In the genomic region with DNA sequence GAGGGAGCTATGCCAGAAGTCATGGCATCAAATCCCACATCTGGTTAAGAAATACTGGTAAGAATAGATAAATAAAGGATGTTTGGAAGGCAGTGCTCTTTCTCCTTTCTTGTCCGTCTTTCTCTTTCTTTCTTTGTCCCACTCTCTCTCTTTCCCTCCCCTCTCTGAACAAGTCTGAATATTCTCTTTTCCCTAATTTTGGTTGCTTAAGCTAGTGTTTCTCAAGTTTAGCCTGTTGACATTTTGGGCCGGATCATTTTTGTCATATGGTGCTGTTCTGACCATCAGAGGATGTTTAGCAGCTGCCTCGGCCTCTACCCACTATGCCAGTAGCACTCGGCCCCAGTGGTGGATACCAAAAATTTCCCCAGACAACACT, we compare ENCODE assay signal across 21 cellular contexts.
DNase-seq lines count a peak whose midpoint lies in the region; ATAC-seq, FAIRE-seq and TF ChIP-seq lines count a peak whose summit lies in the region.
"Had no signal": no experiment of that assay in that cellular context is flagged by ENCODE, and none has a peak within 500 bp of the region (broad histone marks: within the 10 kb centered on the region; RNA-seq: fewer than 3 reads in every experiment).

No MANE protein-coding gene starts in this region.

- H3K27me3 ChIP-seq in right atrium auricular region (no peaks in the 10 kb centered on the region), right cardiac atrium (ENCODE audit: control insufficient read depth, insufficient read depth) (no peaks in the 10 kb centered on the region), psoas muscle (ENCODE audit: insufficient read depth in 3 of 3, low read length in 2 of 3) (no peaks in the 10 kb centered on the region)
- H3K27me3 ChIP-seq: ovary had no signal

- H3K9me3 Mint-ChIP-seq in type B pancreatic cell, result peaks cover 9% of the 10 kb centered on the region
- H3K9me3 Mint-ChIP-seq: activated naive CD4-positive, alpha-beta T cell treated with anti-CD3 and anti-CD28 coated beads, Interleukin-2, amount 50 U/mL, for 72 hours; natural killer cell had no signal

- no peak for FAIRE-seq in GM12892 (lab: Jason Lieb, UNC)
- FAIRE-seq: astrocyte, endothelial cell of umbilical vein, H54 had no signal

- H3K4me3 ChIP-seq in right atrium auricular region (no peak overlapping the region), right cardiac atrium (ENCODE audit: low read length) (no peak overlapping the region), psoas muscle (no peak overlapping the region)
- H3K4me3 ChIP-seq: ovary had no signal

- H3K9me3 ChIP-seq in right atrium auricular region (no peaks in the 10 kb centered on the region), right cardiac atrium (ENCODE audit: control insufficient read depth, low read length) (no peaks in the 10 kb centered on the region), psoas muscle (no peaks in the 10 kb centered on the region), T-helper 17 cell (ENCODE audit: control insufficient read depth, low read length, poor library complexity, severe bottlenecking) (no peaks in the 10 kb centered on the region)
- H3K9me3 ChIP-seq: ovary had no signal

- no peak for TF ChIP-seq POLR2A in GM12892 (IDR thresholded peaks at IDR 0.05; ENCODE audit: low read depth, low read length)

- H3K27ac Mint-ChIP-seq in type B pancreatic cell (peak overlapping the region; percentile 62), T-helper 17 cell (no peak overlapping the region)
- H3K27ac Mint-ChIP-seq: B cell, memory B cell, natural killer cell had no signal

- intact Hi-C loops in Right ventricle myocardium superior (cut with DNase I), result no loop called here
- intact Hi-C loops in right cardiac atrium (cut with DNase I), result no loop called here
- intact Hi-C loops in psoas muscle (cut with DNase I), result loop anchor here in 1 of 2 donors (2.0 to 5.0 kb wide), 2 partner anchors 32 to 47 kb away; no protein-coding TSS in a partner anchor

- no peak for TF ChIP-seq CTCF in right atrium auricular region (IDR thresholded peaks at IDR 0.05)
- no peak for TF ChIP-seq CTCF in psoas muscle (IDR thresholded peaks at IDR 0.05)
- no peak for TF ChIP-seq CTCF in type B pancreatic cell (conservative IDR thresholded peaks at IDR 0.05)

- peak; percentile 25 for ATAC-seq in Right ventricle myocardium superior (ENCODE audit: poor library complexity)
- ATAC-seq in right cardiac atrium, result peak in 1 of 2 donors; percentile 17
- ATAC-seq in psoas muscle, result peak in 2 of 4 donors; percentile 6 to 19
- no peak for ATAC-seq in T-helper 17 cell
- ATAC-seq in HG03460 (IDR thresholded peaks at IDR 0.05; ENCODE audit: unreplicated experiment), result no peak
- ATAC-seq: activated naive CD4-positive, alpha-beta T cell treated with anti-CD3 and anti-CD28 coated beads, Interleukin-2, amount 50 U/mL, for 72 hours; natural killer cell had no signal

- H3K4me3 Mint-ChIP-seq in type B pancreatic cell (no peak overlapping the region), T-helper 17 cell (no peak overlapping the region)
- H3K4me3 Mint-ChIP-seq: B cell, memory B cell, natural killer cell had no signal

- H3K36me3 ChIP-seq in right atrium auricular region (no peaks in the 10 kb centered on the region), psoas muscle (ENCODE audit: insufficient read depth in 1 of 2, low read depth in 1 of 2) (no peaks in the 10 kb centered on the region)
- H3K36me3 ChIP-seq: ovary, WERI-Rb-1 had no signal

- DNase-seq in Right ventricle myocardium superior, result no peak
- DNase-seq in right atrium auricular region (ENCODE audit: low spot score), result no peak
- DNase-seq in right cardiac atrium, result peak in 1 of 3 donors; percentile 48
- DNase-seq in psoas muscle, result no peak
- DNase-seq in type B pancreatic cell (ENCODE audit: extremely low spot score, unreplicated experiment), result no peak
- DNase-seq in T-helper 17 cell, result no peak
- DNase-seq in GM12892 (ENCODE audit: insufficient read length), result no peak
- DNase-seq: activated CD4-positive, alpha-beta T cell treated with anti-CD3 and anti-CD28 coated beads, Interleukin-2, amount 50 U/mL, for 4 hours; central memory CD4-positive, alpha-beta T cell; Kasumi-1; natural killer cell; T-helper 9 cell; WERI-Rb-1 had no signal

- H3K36me3 Mint-ChIP-seq in type B pancreatic cell (peaks cover 3% of the 10 kb centered on the region), T-helper 17 cell (ENCODE audit: low read depth) (peaks cover 6% of the 10 kb centered on the region)
- H3K36me3 Mint-ChIP-seq: activated naive CD4-positive, alpha-beta T cell treated with anti-CD3 and anti-CD28 coated beads, Interleukin-2, amount 50 U/mL, for 72 hours; memory B cell; natural killer cell had no signal

- H3K27ac ChIP-seq in right atrium auricular region, result peak overlapping the region in 1 of 2 donors; percentile 37
- H3K27ac ChIP-seq in right cardiac atrium (ENCODE audit: low read length), result peak overlapping the region; percentile 66
- peak overlapping the region; percentile 77 for H3K27ac ChIP-seq in psoas muscle
- H3K27ac ChIP-seq: WERI-Rb-1 had no signal

- H3K27me3 Mint-ChIP-seq in type B pancreatic cell (no peaks in the 10 kb centered on the region), T-helper 17 cell (peaks cover 60% of the 10 kb centered on the region)

- WGBS in right cardiac atrium, result 55% methylated on average over 4 of the region's 4 CpGs
- WGBS in psoas muscle, 3 donors, result 49 to 68% (median 51%) methylated on average over 4 of the region's 4 CpGs

- H3K4me1 Mint-ChIP-seq in type B pancreatic cell (ENCODE audit: unreplicated experiment) (peaks cover 25% of the 10 kb centered on the region), T-helper 17 cell (no peaks in the 10 kb centered on the region)
- H3K4me1 Mint-ChIP-seq: natural killer cell had no signal

- peaks cover 0 to 19% of the 10 kb centered on the region in 2 donors for H3K4me1 ChIP-seq in right atrium auricular region
- H3K4me1 ChIP-seq in right cardiac atrium (ENCODE audit: control insufficient read depth, insufficient read depth, low read length), result peaks cover 11% of the 10 kb centered on the region
- H3K4me1 ChIP-seq in psoas muscle, result peaks cover 36% of the 10 kb centered on the region
